In the genomic region with DNA sequence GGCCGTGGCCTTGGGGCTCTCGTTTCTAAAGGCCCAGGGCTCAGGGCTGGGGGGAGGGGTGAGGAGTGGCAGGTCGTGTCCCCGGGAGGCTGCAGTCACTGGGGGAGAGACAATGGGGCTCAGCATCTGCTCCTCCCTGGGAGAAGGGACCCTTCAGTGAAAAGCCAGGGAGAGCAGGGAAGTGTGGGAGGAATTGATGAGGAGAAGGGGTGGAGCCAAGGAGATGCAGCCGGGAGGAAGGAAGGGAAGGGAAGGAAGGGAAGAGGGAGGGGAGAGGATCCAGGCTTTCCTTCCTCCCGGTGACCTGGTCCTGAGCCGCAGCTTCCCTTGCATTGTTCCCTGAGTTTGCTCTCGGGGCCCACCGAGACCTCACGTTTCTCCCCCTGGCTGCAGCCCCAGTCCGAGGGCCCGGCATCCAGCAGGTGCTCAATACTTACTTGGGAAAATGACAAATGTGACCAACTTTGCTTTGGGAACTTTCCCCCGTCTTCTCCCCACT, we compare ENCODE assay signal across 8 cellular contexts. TPM values are rescaled to one million over a fixed set of nuclear protein-coding genes. Genes with fewer than 3 reads are reported as not detected.
DNase-seq lines count a peak whose midpoint lies in the region; ATAC-seq and TF ChIP-seq lines count a peak whose summit lies in the region.

No MANE protein-coding gene starts in this region.

- no peaks in the 10 kb centered on the region for H3K36me3 ChIP-seq in WERI-Rb-1
- H3K36me3 ChIP-seq in rectal smooth muscle tissue (ENCODE audit: control insufficient read depth, insufficient read depth, low read length): no peaks in the 10 kb centered on the region

- ATAC-seq in Right ventricle myocardium superior (ENCODE audit: poor library complexity) (peak; percentile 40), GM21529 (IDR thresholded peaks at IDR 0.05; ENCODE audit: unreplicated experiment) (no peak)

- DNase-seq in EL: peak; percentile 72
- peak; percentile 52 for DNase-seq in WERI-Rb-1
- DNase-seq in Right ventricle myocardium superior: peak; percentile 48
- no peak for DNase-seq in stimulated activated CD8-positive, alpha-beta memory T cell treated with anti-CD3 and anti-CD28 coated beads, Interleukin-4, amount 100 ng/mL, for 48 hours
- no peak for DNase-seq in HPDE6-E6E7 (ENCODE audit: extremely low spot score)
- no peak for DNase-seq in activated naive CD4-positive, alpha-beta T cell treated with anti-CD3 and anti-CD28 coated beads, Interleukin-2, amount 50 U/mL, for 16 hours

- H3K27ac ChIP-seq in WERI-Rb-1 (no peak overlapping the region), rectal smooth muscle tissue (ENCODE audit: low read depth, low read length) (no peak overlapping the region)

- no peak for TF ChIP-seq CTCF in WERI-Rb-1 (IDR thresholded peaks at IDR 0.05; ENCODE audit: low read depth, low read length)

- H3K9ac ChIP-seq in rectal smooth muscle tissue (ENCODE audit: low read length): no peak overlapping the region

- H3K9me3 ChIP-seq in WERI-Rb-1 (ENCODE audit: severe bottlenecking): no peaks in the 10 kb centered on the region

- H3K4me3 ChIP-seq in WERI-Rb-1 (ENCODE audit: low read depth, low read length): no peak overlapping the region
- peak overlapping the region; percentile 55 for H3K4me3 ChIP-seq in rectal smooth muscle tissue (ENCODE audit: low read length)

- H3K27me3 ChIP-seq in WERI-Rb-1 (ENCODE audit: insufficient read depth, low read depth, severe bottlenecking) (no peaks in the 10 kb centered on the region), rectal smooth muscle tissue (ENCODE audit: control insufficient read depth, insufficient read depth, low read length) (no peaks in the 10 kb centered on the region)

- peaks cover 3% of the 10 kb centered on the region for H3K4me1 ChIP-seq in rectal smooth muscle tissue (ENCODE audit: control insufficient read depth, insufficient read depth, low read length)

- intact Hi-C loops in Right ventricle myocardium superior (cut with DNase I): loop anchor here (5.0 kb wide), 1 partner anchor 73 kb away; no protein-coding TSS in a partner anchor

RNA-seq across cellular contexts. Expression of gene ZNF710, which starts 1.4 kb away (rescaled TPM):
- total RNA-seq in Right ventricle myocardium superior: 4.9 TPM

Comparison
In these comparisons a context has a peak if more than half of its experiments do, and no peak if none do; other contexts are left out.
1. DNase-seq: peak in EL (single experiment), WERI-Rb-1 (single experiment) and Right ventricle myocardium superior (single experiment); none in stimulated activated CD8-positive, alpha-beta memory T cell treated with anti-CD3 and anti-CD28 coated beads, Interleukin-4, amount 100 ng/mL, for 48 hours (single experiment), HPDE6-E6E7 (single experiment) and activated naive CD4-positive, alpha-beta T cell treated with anti-CD3 and anti-CD28 coated beads, Interleukin-2, amount 50 U/mL, for 16 hours (single experiment).